In the genomic region with DNA sequence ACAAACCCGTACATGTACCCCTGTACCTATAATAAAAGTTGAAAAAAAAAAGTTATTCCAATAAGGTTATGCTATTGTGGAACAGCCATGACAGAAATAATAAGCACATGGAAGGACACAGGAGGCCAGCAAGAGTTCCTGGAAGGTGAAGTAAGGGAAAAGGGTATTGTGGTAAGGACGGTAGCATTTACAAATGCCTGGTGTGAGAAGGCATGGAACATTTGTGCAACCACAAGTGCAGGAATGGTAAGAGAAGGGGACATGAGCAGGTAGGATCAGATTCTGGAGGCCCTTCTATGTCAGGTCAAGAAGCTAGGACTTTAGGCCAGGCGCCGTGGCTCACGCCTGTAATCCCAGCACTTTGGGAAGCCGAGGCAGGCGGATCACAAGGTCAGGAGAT, we compare ENCODE assay signal across 8 cellular contexts.
"Had no signal": no experiment of that assay in that cellular context is flagged by ENCODE, and none has a peak within 500 bp of the region (broad histone marks: within the 10 kb centered on the region; RNA-seq: fewer than 3 reads in every experiment).

No MANE protein-coding gene starts in this region.

- H3K9me3 ChIP-seq: HAP-1 had no signal

- H3K36me3 ChIP-seq: HAP-1 had no signal

- H3K36me3 Mint-ChIP-seq: IgD-negative memory B cell had no signal

- H3K27ac ChIP-seq: GM23248, HL-60 had no signal

- H3K4me3 Mint-ChIP-seq: HFFc6, IgD-negative memory B cell had no signal

- H3K27ac Mint-ChIP-seq: HFFc6, IgD-negative memory B cell had no signal

- H3K9ac ChIP-seq: GM23248 had no signal

- H2AFZ ChIP-seq: GM23248 had no signal

- H3K9me3 Mint-ChIP-seq: HFFc6 had no signal

- H3K4me1 ChIP-seq: HAP-1 had no signal

- DNase-seq: GM23248, GOT3, H7, HFFc6, KBM-7 had no signal

- H3K4me3 ChIP-seq: GM23248, HAP-1 had no signal

- H3K4me1 Mint-ChIP-seq: IgD-negative memory B cell had no signal
